In genomic region chr3:45182915-45183881, GRCh38 we compare ENCODE assay signal across 1 cellular context.
TF ChIP-seq lines count a peak whose summit lies in the region.

No MANE protein-coding gene starts in this region.

TF ChIP-seq in HEK293, 187 proteins besides CTCF, POLR2A, EP300 and RAD21 (continued from another document):
- TF ChIP-seq ZNF449 (tag by site-specific recombination; IDR thresholded peaks at IDR 0.05) = no peak
- TF ChIP-seq GLIS1 (tag by site-specific recombination; IDR thresholded peaks at IDR 0.05) = peak; percentile 69
- no peak for TF ChIP-seq ZNF248 (tag by site-specific recombination; IDR thresholded peaks at IDR 0.05)
- no peak for TF ChIP-seq ZNF692 (tag by site-specific recombination; IDR thresholded peaks at IDR 0.05)
- peak; percentile 50; the same call in 1 of the 2 replicates for TF ChIP-seq TRIM28 (IDR thresholded peaks at IDR 0.05; ENCODE audit: borderline replicate concordance, low read length)
- TF ChIP-seq ZNF391 (tag by site-specific recombination; IDR thresholded peaks at IDR 0.05; ENCODE audit: borderline replicate concordance, low read depth) = no peak
- peak; percentile 53; the same call in 1 of the 2 replicates for TF ChIP-seq KLF17 (tag by site-specific recombination; IDR thresholded peaks at IDR 0.05)
- no peak for TF ChIP-seq ZBTB10 (tag by site-specific recombination; IDR thresholded peaks at IDR 0.05)
- no peak for TF ChIP-seq INSM2 (tag by site-specific recombination; IDR thresholded peaks at IDR 0.05)
- TF ChIP-seq ZNF776 (tag by site-specific recombination; IDR thresholded peaks at IDR 0.05; ENCODE audit: borderline replicate concordance) = no peak
- TF ChIP-seq ZNF274 (IDR thresholded peaks at IDR 0.05; ENCODE audit: low read length) = no peak
- TF ChIP-seq ZNF274 (tag by site-specific recombination; IDR thresholded peaks at IDR 0.05; ENCODE audit: borderline replicate concordance) = no peak
- no peak for TF ChIP-seq ZNF580 (tag by site-specific recombination; IDR thresholded peaks at IDR 0.05)
- no peak for TF ChIP-seq ZSCAN4 (tag by site-specific recombination; IDR thresholded peaks at IDR 0.05)
- TF ChIP-seq WT1 (tag by site-specific recombination; IDR thresholded peaks at IDR 0.05) = no peak
- no peak for TF ChIP-seq TSHZ1 (tag by site-specific recombination; IDR thresholded peaks at IDR 0.05; ENCODE audit: borderline replicate concordance)
- TF ChIP-seq BCL11A (tag by site-specific recombination; IDR thresholded peaks at IDR 0.05; ENCODE audit: low read depth) = no peak
- no peak for TF ChIP-seq ZNF654 (tag by site-specific recombination; IDR thresholded peaks at IDR 0.05; ENCODE audit: low read depth)
- peak; percentile 59 for TF ChIP-seq ZFHX2 (tag by site-specific recombination; conservative IDR thresholded peaks at IDR 0.05)
- TF ChIP-seq PATZ1 (tag by site-specific recombination; IDR thresholded peaks at IDR 0.05) = 0 out of 2 replicates have a peak, but pooled peaks have one; percentile 20
- peak; percentile 48 for TF ChIP-seq ZBTB20 (tag by site-specific recombination; IDR thresholded peaks at IDR 0.05)
- TF ChIP-seq ZNF350 (tag by site-specific recombination; IDR thresholded peaks at IDR 0.05) = no peak
- TF ChIP-seq ZSCAN16 (tag by site-specific recombination; IDR thresholded peaks at IDR 0.05) = no peak
- peak; percentile 85 for TF ChIP-seq ZNF335 (tag by site-specific recombination; conservative IDR thresholded peaks at IDR 0.05)
- no peak for TF ChIP-seq FEZF1 (tag by site-specific recombination; IDR thresholded peaks at IDR 0.05)
TF ChIP-seq in HEK293: peak in this region for 13.
